In genomic region chr1:86616871-86617270, GRCh38 we compare ENCODE assay signal across 7 cellular contexts.
DNase-seq lines count a peak whose midpoint lies in the region; ATAC-seq and TF ChIP-seq lines count a peak whose summit lies in the region.

No MANE protein-coding gene starts in this region.

- no peak overlapping the region for H3K4me3 Mint-ChIP-seq in progenitor cell of endocrine pancreas (ENCODE audit: low read depth)
- no peak overlapping the region for H3K4me3 Mint-ChIP-seq in activated T-helper 1 cell treated with anti-CD3 and anti-CD28 coated beads, Interleukin-12 subunit alpha, Interleukin-12 subunit beta, Interleukin-2, Interleukin-4 antibody, amounts not matched to agents 30 ng/mL and 10 ng/mL and 1 ng/mL, durations not matched to agents 14 hours and 24 hours and 36 hours

- ATAC-seq in GM19324 (IDR thresholded peaks at IDR 0.05; ENCODE audit: low FRiP score, unreplicated experiment) (peak; percentile 99), HG02943 (IDR thresholded peaks at IDR 0.05; ENCODE audit: low read depth, unreplicated experiment) (peak; percentile 100)

- no peaks in the 10 kb centered on the region for H4K20me1 ChIP-seq in OCI-LY7 (ENCODE audit: insufficient read depth, low read length)

- no peaks in the 10 kb centered on the region for H3K9me2 ChIP-seq in OCI-LY7 (ENCODE audit: insufficient read depth, low read length)

- intact Hi-C loops in OCI-LY7 (cut with micrococcal nuclease; ENCODE audit: unreplicated experiment): loop anchor here (5.0 kb wide), 1 partner anchor 85 kb away; the partner anchor contains the start of gene SH3GLB1
- intact Hi-C loops in activated T-helper 1 cell treated with anti-CD3 and anti-CD28 coated beads, Interleukin-12 subunit alpha, Interleukin-12 subunit beta, Interleukin-2, Interleukin-4 antibody, amounts not matched to agents 30 ng/mL and 10 ng/mL and 1 ng/mL, durations not matched to agents 14 hours and 24 hours and 36 hours (cut with micrococcal nuclease): no loop called here

- H3K27ac Mint-ChIP-seq in progenitor cell of endocrine pancreas: peak overlapping the region; percentile 12
- no peak overlapping the region for H3K27ac Mint-ChIP-seq in activated T-helper 1 cell treated with anti-CD3 and anti-CD28 coated beads, Interleukin-12 subunit alpha, Interleukin-12 subunit beta, Interleukin-2, Interleukin-4 antibody, amounts not matched to agents 30 ng/mL and 10 ng/mL and 1 ng/mL, durations not matched to agents 14 hours and 24 hours and 36 hours

- no peaks in the 10 kb centered on the region for H3K79me2 ChIP-seq in OCI-LY7 (ENCODE audit: insufficient read depth, low read depth, low read length)

- no peaks in the 10 kb centered on the region for H3K36me3 Mint-ChIP-seq in progenitor cell of endocrine pancreas (ENCODE audit: insufficient read depth)
- H3K36me3 Mint-ChIP-seq in activated T-helper 1 cell treated with anti-CD3 and anti-CD28 coated beads, Interleukin-12 subunit alpha, Interleukin-12 subunit beta, Interleukin-2, Interleukin-4 antibody, amounts not matched to agents 30 ng/mL and 10 ng/mL and 1 ng/mL, durations not matched to agents 14 hours and 24 hours and 36 hours (ENCODE audit: low read depth): no peaks in the 10 kb centered on the region

- H3K27ac ChIP-seq in OCI-LY7 (ENCODE audit: low read depth, low read length, poor library complexity, severe bottlenecking): peak overlapping the region; percentile 39

- H3K4me3 ChIP-seq in OCI-LY7 (ENCODE audit: low read depth, low read length, poor library complexity, severe bottlenecking): no peak overlapping the region

- POLR2A ChIA-PET in OCI-LY7 (lab: Charles Lee): no interaction called here

- peak overlapping the region; percentile 49; the same call in 1 of the 2 replicates for H2AFZ ChIP-seq in OCI-LY7 (ENCODE audit: low read length)

- H3K27me3 Mint-ChIP-seq in progenitor cell of endocrine pancreas: no peaks in the 10 kb centered on the region
- no peaks in the 10 kb centered on the region for H3K27me3 Mint-ChIP-seq in activated T-helper 1 cell treated with anti-CD3 and anti-CD28 coated beads, Interleukin-12 subunit alpha, Interleukin-12 subunit beta, Interleukin-2, Interleukin-4 antibody, amounts not matched to agents 30 ng/mL and 10 ng/mL and 1 ng/mL, durations not matched to agents 14 hours and 24 hours and 36 hours (ENCODE audit: insufficient read depth)

- peak overlapping the region; percentile 47 for H3K4me2 ChIP-seq in OCI-LY7 (ENCODE audit: low read length)

- TF ChIP-seq CTCF in OCI-LY7 (conservative IDR thresholded peaks at IDR 0.05; ENCODE audit: low read length) (no peak), progenitor cell of endocrine pancreas (IDR thresholded peaks at IDR 0.05; ENCODE audit: unreplicated experiment) (no peak)

- no peaks in the 10 kb centered on the region; the same call in 1 of the 2 replicates for H3K36me3 ChIP-seq in OCI-LY7 (ENCODE audit: insufficient read depth, low read length)

- peaks cover 22% of the 10 kb centered on the region for H3K4me1 ChIP-seq in OCI-LY7 (ENCODE audit: insufficient read depth, low read length, poor library complexity, severe bottlenecking)

- CTCF ChIA-PET in OCI-LY7 (lab: Charles Lee; ENCODE audit: unreplicated experiment): no interaction called here

- peaks cover 8% of the 10 kb centered on the region; the same call in 1 of the 2 replicates for H3K9me3 ChIP-seq in OCI-LY7 (ENCODE audit: low read length)

- H3K9me3 Mint-ChIP-seq in progenitor cell of endocrine pancreas (ENCODE audit: low read depth): peaks cover 16% of the 10 kb centered on the region
- peaks cover 18% of the 10 kb centered on the region for H3K9me3 Mint-ChIP-seq in activated T-helper 1 cell treated with anti-CD3 and anti-CD28 coated beads, Interleukin-12 subunit alpha, Interleukin-12 subunit beta, Interleukin-2, Interleukin-4 antibody, amounts not matched to agents 30 ng/mL and 10 ng/mL and 1 ng/mL, durations not matched to agents 14 hours and 24 hours and 36 hours

- peak; percentile 93 for DNase-seq in OCI-LY7 (ENCODE audit: low spot score)
- DNase-seq in progenitor cell of endocrine pancreas (ENCODE audit: low spot score, unreplicated experiment): no peak
- DNase-seq in D341Med (ENCODE audit: low spot score): no peak
- DNase-seq in cerebellar nuclear complex (lab: John Stamatoyannopoulos, UW): no peak
- DNase-seq in activated T-helper 1 cell treated with anti-CD3 and anti-CD28 coated beads, Interleukin-12 subunit alpha, Interleukin-12 subunit beta, Interleukin-2, Interleukin-4 antibody, amounts not matched to agents 30 ng/mL and 10 ng/mL and 1 ng/mL, durations not matched to agents 14 hours and 24 hours and 36 hours (ENCODE audit: low spot score): no peak

- BruUV-seq in OCI-LY7 (replicated peaks; lab: Mats Ljungman, UMichigan): no TSS peak

- peaks cover 2% of the 10 kb centered on the region for H3K4me1 Mint-ChIP-seq in progenitor cell of endocrine pancreas (ENCODE audit: low read depth)
- no peaks in the 10 kb centered on the region for H3K4me1 Mint-ChIP-seq in activated T-helper 1 cell treated with anti-CD3 and anti-CD28 coated beads, Interleukin-12 subunit alpha, Interleukin-12 subunit beta, Interleukin-2, Interleukin-4 antibody, amounts not matched to agents 30 ng/mL and 10 ng/mL and 1 ng/mL, durations not matched to agents 14 hours and 24 hours and 36 hours (ENCODE audit: low read depth)
